Comparison of ENCODE assay signal across 16 cellular contexts in the genomic region with DNA sequence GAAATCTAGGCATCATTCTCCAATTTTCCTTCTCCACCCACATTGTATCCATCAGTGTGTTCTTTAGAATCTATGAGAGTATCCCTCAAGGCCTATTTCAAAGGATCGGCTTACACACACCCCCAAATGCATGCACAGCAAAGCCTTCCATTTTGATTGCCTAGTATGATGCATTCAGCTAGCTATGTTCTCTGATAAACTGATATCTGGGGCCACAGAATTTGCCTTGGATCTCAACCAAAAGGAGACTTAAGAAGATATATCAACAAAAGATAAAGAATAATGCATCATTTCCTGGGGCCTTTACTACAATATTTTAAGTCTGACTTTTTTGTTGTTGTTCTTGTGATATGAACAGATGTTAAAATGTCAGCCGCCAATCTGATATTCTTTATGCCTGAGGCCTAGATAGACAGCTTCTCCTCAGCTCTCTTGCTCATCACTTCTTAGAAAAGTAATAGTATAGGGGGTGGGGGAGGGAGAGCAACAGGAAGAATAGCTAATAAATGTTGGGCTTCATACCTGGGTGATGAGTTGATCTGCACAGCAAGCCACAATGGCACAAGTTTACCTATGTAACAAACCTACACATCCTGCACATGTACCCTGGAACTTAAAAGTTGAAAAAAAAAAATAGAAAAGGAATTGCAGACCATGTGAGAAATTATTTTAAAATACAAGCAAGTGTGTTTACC.
"Had no signal": no experiment of that assay in that cellular context is flagged by ENCODE, and none has a peak within 500 bp of the region (broad histone marks: within the 10 kb centered on the region; RNA-seq: fewer than 3 reads in every experiment).

No MANE protein-coding gene starts in this region.

- ATAC-seq: activated CD4-positive, CD25-positive, alpha-beta regulatory T cell treated with anti-CD3 and anti-CD28 coated beads, Interleukin-2, amount 50 U/mL, for 24 hours; gastroesophageal sphincter; heart right ventricle; SK-N-SH treated with all-trans-retinoic acid at 6 μM for 48 hours had no signal

- H3K27me3 ChIP-seq: gastroesophageal sphincter, heart right ventricle, upper lobe of left lung had no signal

- H3K79me2 ChIP-seq: parathyroid adenoma had no signal

- H3K4me1 Mint-ChIP-seq: central memory CD8-positive, alpha-beta T cell had no signal

- H2AFZ ChIP-seq: parathyroid adenoma had no signal

- H3K9ac ChIP-seq: parathyroid adenoma had no signal

- H3K9me3 ChIP-seq: upper lobe of left lung had no signal

- H3K4me3 Mint-ChIP-seq: central memory CD8-positive, alpha-beta T cell; stimulated activated naive CD8-positive, alpha-beta T cell treated with anti-CD3 and anti-CD28 coated beads, Interleukin-15, Interleukin-2, amounts not matched to agents 100 ng/mL and 50 ng/mL, for 24 hours had no signal

- H3K4me1 ChIP-seq: gastroesophageal sphincter, heart right ventricle, parathyroid adenoma, upper lobe of left lung had no signal

- H3K27ac ChIP-seq: gastroesophageal sphincter, heart right ventricle, parathyroid adenoma, skin epidermis, upper lobe of left lung had no signal

- H3K4me3 ChIP-seq: gastroesophageal sphincter, heart right ventricle, skin epidermis, upper lobe of left lung had no signal

- H3K27me3 Mint-ChIP-seq: central memory CD8-positive, alpha-beta T cell; stimulated activated naive CD8-positive, alpha-beta T cell treated with anti-CD3 and anti-CD28 coated beads, Interleukin-15, Interleukin-2, amounts not matched to agents 100 ng/mL and 50 ng/mL, for 24 hours had no signal

- DNase-seq: activated naive CD4-positive, alpha-beta T cell treated with Interleukin-2 at 50 U/mL for 16 hours; cortex of kidney; effector CD8-positive, alpha-beta T cell; heart right ventricle; stimulated activated CD4-positive, alpha-beta T cell treated with anti-CD3 and anti-CD28 coated beads, Interleukin-4, amount 100 ng/mL, for 4 hours; stimulated activated CD8-positive, alpha-beta memory T cell treated with anti-CD3 and anti-CD28 coated beads, Interleukin-4, amount 100 ng/mL, for 48 hours; T-helper 1 cell; T1000; upper lobe of left lung had no signal

- H3K36me3 ChIP-seq: gastroesophageal sphincter, heart right ventricle, upper lobe of left lung had no signal

- H3K27ac Mint-ChIP-seq: stimulated activated naive CD8-positive, alpha-beta T cell treated with anti-CD3 and anti-CD28 coated beads, Interleukin-15, Interleukin-2, amounts not matched to agents 100 ng/mL and 50 ng/mL, for 24 hours had no signal
